Comparison of ENCODE assay signal across 20 cellular contexts in the genomic region with DNA sequence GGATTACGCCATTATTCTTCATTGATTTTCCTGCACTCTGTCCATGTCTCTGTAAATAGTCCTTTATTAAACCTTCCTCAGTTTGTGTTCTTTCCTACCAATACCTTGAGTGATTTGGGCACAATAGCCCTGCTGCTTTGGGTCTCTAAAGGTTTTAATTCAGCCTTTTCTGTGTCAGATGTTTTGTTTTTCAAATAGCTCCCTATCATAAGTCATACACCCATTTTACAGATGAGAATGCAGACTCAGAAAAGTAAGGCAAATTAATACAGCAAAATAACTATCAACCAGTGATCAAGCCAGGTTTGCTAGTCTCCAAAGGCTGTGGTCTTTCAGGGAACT. TPM values are rescaled to one million over a fixed set of nuclear protein-coding genes. Genes with fewer than 3 reads are reported as not detected.
DNase-seq lines count a peak whose midpoint lies in the region; ATAC-seq and TF ChIP-seq lines count a peak whose summit lies in the region.
"Had no signal": no experiment of that assay in that cellular context is flagged by ENCODE, and none has a peak within 500 bp of the region (broad histone marks: within the 10 kb centered on the region; RNA-seq: fewer than 3 reads in every experiment).

No MANE protein-coding gene starts in this region.

- no peaks in the 10 kb centered on the region for H3K27me3 Mint-ChIP-seq in stimulated activated naive CD8-positive, alpha-beta T cell treated with anti-CD3 and anti-CD28 coated beads, Interleukin-15, Interleukin-2, amounts not matched to agents 100 ng/mL and 50 ng/mL, for 24 hours
- no peaks in the 10 kb centered on the region for H3K27me3 Mint-ChIP-seq in stimulated activated naive CD8-positive, alpha-beta T cell treated with anti-CD3 and anti-CD28 coated beads, Interleukin-15, amount 100 ng/mL, for 72 hours
- H3K27me3 Mint-ChIP-seq: CD4-positive, alpha-beta T cell had no signal

- no peaks in the 10 kb centered on the region for H3K9me3 ChIP-seq in right lobe of liver
- no peaks in the 10 kb centered on the region for H3K9me3 ChIP-seq in upper lobe of right lung
- H3K9me3 ChIP-seq: BLaER1, Caco-2, SJSA1 had no signal

- TF ChIP-seq CTCF in right lobe of liver (IDR thresholded peaks at IDR 0.05) (no peak), upper lobe of right lung (IDR thresholded peaks at IDR 0.05) (no peak)

- H3K27ac ChIP-seq in right lobe of liver (no peak overlapping the region), upper lobe of right lung (no peak overlapping the region)
- H3K27ac ChIP-seq: BLaER1, KMS-11, SJSA1 had no signal

- H3K4me3 ChIP-seq in right lobe of liver (no peak overlapping the region), upper lobe of right lung (no peak overlapping the region)
- H3K4me3 ChIP-seq: BLaER1, SJSA1 had no signal

- H3K4me1 ChIP-seq in right lobe of liver: peaks cover 0 to 21% (median 0%) of the 10 kb centered on the region in 4 donors
- no peaks in the 10 kb centered on the region for H3K4me1 ChIP-seq in upper lobe of right lung

- peaks cover 46% of the 10 kb centered on the region for H3K36me3 Mint-ChIP-seq in stimulated activated naive CD8-positive, alpha-beta T cell treated with anti-CD3 and anti-CD28 coated beads, Interleukin-15, Interleukin-2, amounts not matched to agents 100 ng/mL and 50 ng/mL, for 24 hours (ENCODE audit: low read depth)

- H3K27me3 ChIP-seq in right lobe of liver (no peaks in the 10 kb centered on the region), upper lobe of right lung (no peaks in the 10 kb centered on the region)
- H3K27me3 ChIP-seq: BLaER1, SJSA1 had no signal

- DNase-seq in stimulated activated naive CD8-positive, alpha-beta T cell treated with anti-CD3 and anti-CD28 coated beads, Interleukin-15, amount 100 ng/mL, for 72 hours: no peak
- peak; percentile 47 for DNase-seq in NCI-H146 treated with DMSO at 0.1 percent for 48 hours (lab: John Stamatoyannopoulos, UW; ENCODE audit: unreplicated experiment)
- DNase-seq in right lobe of liver: no peak
- no peak for DNase-seq in AG08395 (ENCODE audit: low spot score)
- no peak for DNase-seq in upper lobe of right lung
- DNase-seq: Caco-2; CD4-positive, alpha-beta T cell; DMS153; MV-4-11; NCI-H1105 treated with DMSO at 0.1 percent for 48 hours; NCI-H1694 treated with DMSO at 0.1 percent for 48 hours; NCI-H446; NCI-H526; OCI-M1; T-helper 1 cell had no signal

- TF ChIP-seq POLR2A in right lobe of liver (IDR thresholded peaks at IDR 0.05): no peak

- 0% methylated on average over 1 of the region's 1 CpG for WGBS in right lobe of liver (ENCODE audit: insufficient coverage, low coverage, low lambda C conversion rate, missing lambda C conversion rate)

- no peaks in the 10 kb centered on the region for H3K9me3 Mint-ChIP-seq in stimulated activated naive CD8-positive, alpha-beta T cell treated with anti-CD3 and anti-CD28 coated beads, Interleukin-15, Interleukin-2, amounts not matched to agents 100 ng/mL and 50 ng/mL, for 24 hours
- H3K9me3 Mint-ChIP-seq in stimulated activated naive CD8-positive, alpha-beta T cell treated with anti-CD3 and anti-CD28 coated beads, Interleukin-15, amount 100 ng/mL, for 72 hours: no peaks in the 10 kb centered on the region
- H3K9me3 Mint-ChIP-seq: CD4-positive, alpha-beta T cell had no signal

- intact Hi-C loops in right lobe of liver (cut with DNase I) (loop anchor here in 1 of 2 donors (10.0 kb wide), 1 partner anchor 400 kb away; no protein-coding TSS in a partner anchor), upper lobe of right lung (cut with DNase I) (no loop called here)

- H3K27ac Mint-ChIP-seq in stimulated activated naive CD8-positive, alpha-beta T cell treated with anti-CD3 and anti-CD28 coated beads, Interleukin-15, Interleukin-2, amounts not matched to agents 100 ng/mL and 50 ng/mL, for 24 hours: peak overlapping the region; percentile 24
- peak overlapping the region in 1 of 2 donors; percentile 34 for H3K27ac Mint-ChIP-seq in stimulated activated naive CD8-positive, alpha-beta T cell treated with anti-CD3 and anti-CD28 coated beads, Interleukin-15, amount 100 ng/mL, for 72 hours
- H3K27ac Mint-ChIP-seq: CD4-positive, alpha-beta T cell had no signal

- no peak overlapping the region for H3K4me3 Mint-ChIP-seq in stimulated activated naive CD8-positive, alpha-beta T cell treated with anti-CD3 and anti-CD28 coated beads, Interleukin-15, Interleukin-2, amounts not matched to agents 100 ng/mL and 50 ng/mL, for 24 hours
- no peak overlapping the region for H3K4me3 Mint-ChIP-seq in stimulated activated naive CD8-positive, alpha-beta T cell treated with anti-CD3 and anti-CD28 coated beads, Interleukin-15, amount 100 ng/mL, for 72 hours
- H3K4me3 Mint-ChIP-seq: CD4-positive, alpha-beta T cell had no signal

- peaks cover 17% of the 10 kb centered on the region for H3K4me1 Mint-ChIP-seq in stimulated activated naive CD8-positive, alpha-beta T cell treated with anti-CD3 and anti-CD28 coated beads, Interleukin-15, Interleukin-2, amounts not matched to agents 100 ng/mL and 50 ng/mL, for 24 hours (ENCODE audit: low read depth)
- peaks cover 20% of the 10 kb centered on the region for H3K4me1 Mint-ChIP-seq in stimulated activated naive CD8-positive, alpha-beta T cell treated with anti-CD3 and anti-CD28 coated beads, Interleukin-15, amount 100 ng/mL, for 72 hours

- ATAC-seq in stimulated activated naive CD8-positive, alpha-beta T cell treated with anti-CD3 and anti-CD28 coated beads, Interleukin-15, amount 100 ng/mL, for 72 hours: no peak
- ATAC-seq in right lobe of liver (peak in 3 of 4 donors; percentile 24 to 84 (median 53)), upper lobe of right lung (no peak), HG03135 (IDR thresholded peaks at IDR 0.05; ENCODE audit: unreplicated experiment) (no peak)

- H3K36me3 ChIP-seq in right lobe of liver (peaks cover 0 to 22% (median 9%) of the 10 kb centered on the region in 4 donors), upper lobe of right lung (peaks cover 37% of the 10 kb centered on the region)

RNA-seq across cellular contexts. Expression of gene KPNB1, which starts 25.0 kb away (rescaled TPM):
- total RNA-seq in right lobe of liver (100 to 1,000 TPM in 2 of 6 experiments, 10 to 100 TPM in 4; 80.8 to 104 (median 94.5) TPM), upper lobe of right lung (196 TPM)

Comparison
In these comparisons a context has a peak if more than half of its experiments do, and no peak if none do; other contexts are left out.
1. ATAC-seq: peak in right lobe of liver (3 of 4); none in stimulated activated naive CD8-positive, alpha-beta T cell treated with anti-CD3 and anti-CD28 coated beads, Interleukin-15, amount 100 ng/mL, for 72 hours (single experiment), upper lobe of right lung (single experiment) and HG03135 (single experiment).